In the genomic region with DNA sequence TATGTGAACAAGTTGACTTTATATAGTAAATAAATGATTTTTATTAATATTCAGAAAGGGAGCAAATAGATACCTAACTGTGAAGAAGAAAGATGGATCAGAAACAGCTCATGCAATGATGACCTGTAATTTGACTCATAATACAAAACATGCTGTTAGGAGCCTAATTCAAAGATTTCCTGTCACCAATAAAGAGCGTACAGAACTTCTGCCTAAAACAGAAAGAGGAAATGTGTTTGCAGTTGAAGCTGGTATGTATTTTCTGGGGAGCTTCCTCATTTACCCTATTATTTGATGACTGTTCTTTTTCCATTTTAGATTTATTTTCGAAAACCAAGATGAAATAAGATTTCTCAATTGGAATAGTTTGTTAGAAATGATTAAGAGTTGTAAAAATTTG, we compare ENCODE assay signal across 8 cellular contexts. TPM values are rescaled to one million over a fixed set of nuclear protein-coding genes. Genes with fewer than 3 reads are reported as not detected.
DNase-seq lines count a peak whose midpoint lies in the region; ATAC-seq, FAIRE-seq and TF ChIP-seq lines count a peak whose summit lies in the region.

No MANE protein-coding gene starts in this region.

- no peak for FAIRE-seq in small intestine (lab: Jason Lieb, UNC)

- no peaks in the 10 kb centered on the region for H3K9me3 ChIP-seq in OCI-LY3 (ENCODE audit: insufficient read depth, low read length)
- no peaks in the 10 kb centered on the region for H3K9me3 ChIP-seq in small intestine (ENCODE audit: control insufficient read depth, low read depth)
- H3K9me3 ChIP-seq in ovary, result no peaks in the 10 kb centered on the region

- WGBS in small intestine, 3 donors, result 63 to 82% (median 68%) methylated on average over 2 of the region's 2 CpGs
- 87 to 91% (median 90%) methylated on average over 2 of the region's 2 CpGs for WGBS in ovary, 3 donors

- H3K4me3 ChIP-seq in OCI-LY3 (ENCODE audit: low read length) (0 out of 2 replicates have a peak overlapping the region, but pooled peaks have one; percentile 31), small intestine (ENCODE audit: low read depth in 1 of 2, low read length in 2 of 2) (no peak overlapping the region), ovary (no peak overlapping the region)

- H3K4me3 Mint-ChIP-seq in activated T-cell treated with anti-CD3 and anti-CD28 coated beads, Interleukin-2, amount 50 U/mL, for 24 hours, result no peak overlapping the region

- H3K4me1 Mint-ChIP-seq in activated T-cell treated with anti-CD3 and anti-CD28 coated beads, Interleukin-2, amount 50 U/mL, for 24 hours (ENCODE audit: low read depth), result peaks cover 47% of the 10 kb centered on the region

- peaks cover 56% of the 10 kb centered on the region for H3K36me3 Mint-ChIP-seq in activated T-cell treated with anti-CD3 and anti-CD28 coated beads, Interleukin-2, amount 50 U/mL, for 24 hours (ENCODE audit: low read depth)

- no peaks in the 10 kb centered on the region for H3K9me3 Mint-ChIP-seq in activated T-cell treated with anti-CD3 and anti-CD28 coated beads, Interleukin-2, amount 50 U/mL, for 24 hours

- TF ChIP-seq EP300 in ovary (IDR thresholded peaks at IDR 0.05), result no peak

- H3K79me2 ChIP-seq in OCI-LY3 (ENCODE audit: low read length), result peaks cover 62% of the 10 kb centered on the region

- no peaks in the 10 kb centered on the region for H3K27me3 Mint-ChIP-seq in activated T-cell treated with anti-CD3 and anti-CD28 coated beads, Interleukin-2, amount 50 U/mL, for 24 hours

- H3K27ac Mint-ChIP-seq in activated T-cell treated with anti-CD3 and anti-CD28 coated beads, Interleukin-2, amount 50 U/mL, for 24 hours, result peak overlapping the region; percentile 67

- intact Hi-C loops in ovary (cut with DNase I), result no loop called here

- ATAC-seq in HG02852 (IDR thresholded peaks at IDR 0.05; ENCODE audit: unreplicated experiment), result peak; percentile 54

- peaks cover 7% of the 10 kb centered on the region for H3K36me3 ChIP-seq in OCI-LY3 (replicated peaks; ENCODE audit: low read depth, low read length)
- no peaks in the 10 kb centered on the region for H3K36me3 ChIP-seq in small intestine (ENCODE audit: control insufficient read depth in 2 of 2, insufficient read depth in 2 of 2, low read length in 2 of 2)
- no peaks in the 10 kb centered on the region for H3K36me3 ChIP-seq in ovary

- H3K9ac ChIP-seq in OCI-LY3 (ENCODE audit: low read length), result no peak overlapping the region

- no peaks in the 10 kb centered on the region for H3K27me3 ChIP-seq in OCI-LY3 (ENCODE audit: low read depth, low read length)
- H3K27me3 ChIP-seq in small intestine (ENCODE audit: control insufficient read depth in 2 of 2, insufficient read depth in 2 of 2, low read length in 2 of 2), result no peaks in the 10 kb centered on the region
- H3K27me3 ChIP-seq in ovary, result no peaks in the 10 kb centered on the region

- H4K20me1 ChIP-seq in OCI-LY3 (ENCODE audit: insufficient read depth, low read length), result no peaks in the 10 kb centered on the region

- H3K4me1 ChIP-seq in OCI-LY3 (ENCODE audit: low read length), result peaks cover 46% of the 10 kb centered on the region
- no peaks in the 10 kb centered on the region for H3K4me1 ChIP-seq in small intestine (ENCODE audit: control insufficient read depth in 2 of 2, insufficient read depth in 1 of 2, low read depth in 1 of 2, low read length in 1 of 2)
- H3K4me1 ChIP-seq in ovary (ENCODE audit: insufficient read depth), result peaks cover 2% of the 10 kb centered on the region

- H3K27ac ChIP-seq in OCI-LY3 (ENCODE audit: low read length), result peak overlapping the region; percentile 67
- H3K27ac ChIP-seq in small intestine (ENCODE audit: low read depth in 1 of 2, low read length in 1 of 2), result no peak overlapping the region
- H3K27ac ChIP-seq in ovary, result no peak overlapping the region

- no peak for TF ChIP-seq CTCF in OCI-LY3 (IDR thresholded peaks at IDR 0.05; ENCODE audit: low read depth, low read length)
- TF ChIP-seq CTCF in ovary (IDR thresholded peaks at IDR 0.05), result no peak

- no peak overlapping the region for H2AFZ ChIP-seq in OCI-LY3 (ENCODE audit: low read depth, low read length)

- no peak for DNase-seq in activated T-cell treated with anti-CD3 and anti-CD28 coated beads, Interleukin-2, amount 50 U/mL, for 24 hours
- no peak for DNase-seq in activated T-cell treated with anti-CD3 and anti-CD28 coated beads, Interleukin-2, amount 50 U/mL, for 1 hour
- DNase-seq in pons (ENCODE audit: low spot score) (peak; percentile 60), small intestine (no peak), ovary (no peak), NCI-H774 (lab: John Stamatoyannopoulos, UW) (no peak)

- no peak for TF ChIP-seq POLR2A in ovary (IDR thresholded peaks at IDR 0.05)

- H3K4me2 ChIP-seq in OCI-LY3 (ENCODE audit: low read length), result peak overlapping the region; percentile 48

RNA-seq across cellular contexts. Expression of a gene that starts 11.4 kb away (rescaled TPM):
- polyA plus RNA-seq in small intestine (10 to 100 TPM in 1 of 3 donors, 1 to 10 TPM in 2; 8.1 to 10.7 (median 8.4) TPM), ovary (10 to 100 TPM in 1 of 2 donors, 1 to 10 TPM in 1; 9.1 to 13.2 TPM)
- total RNA-seq in ovary, result 10 to 100 TPM; 21.8 to 36.2 (median 23.7) TPM

RNA-seq across cellular contexts. Expression of a gene that starts 36.7 kb away (rescaled TPM):
- polyA plus RNA-seq in small intestine (1 to 10 TPM in 1 of 3 donors, under 1 TPM in 2; 0.45 to 2.5 (median 0.81) TPM), ovary (10 to 100 TPM; 29.8 to 44.0 TPM)
- 100 to 1,000 TPM in 5 of 7 donors, 10 to 100 TPM in 2; 53.1 to 262 (median 122) TPM for total RNA-seq in ovary

Comparison
In these comparisons a context has a peak if more than half of its experiments do, and no peak if none do; other contexts are left out.
1. RNA of a gene that starts 36.7 kb away (polyA plus RNA-seq): 29.8 to 44.0 TPM in ovary; 0.45 to 2.5 TPM in small intestine; every median in the first group is over 4 times any median in the second.